Comparison of ENCODE assay signal across 14 cellular contexts in the genomic region with DNA sequence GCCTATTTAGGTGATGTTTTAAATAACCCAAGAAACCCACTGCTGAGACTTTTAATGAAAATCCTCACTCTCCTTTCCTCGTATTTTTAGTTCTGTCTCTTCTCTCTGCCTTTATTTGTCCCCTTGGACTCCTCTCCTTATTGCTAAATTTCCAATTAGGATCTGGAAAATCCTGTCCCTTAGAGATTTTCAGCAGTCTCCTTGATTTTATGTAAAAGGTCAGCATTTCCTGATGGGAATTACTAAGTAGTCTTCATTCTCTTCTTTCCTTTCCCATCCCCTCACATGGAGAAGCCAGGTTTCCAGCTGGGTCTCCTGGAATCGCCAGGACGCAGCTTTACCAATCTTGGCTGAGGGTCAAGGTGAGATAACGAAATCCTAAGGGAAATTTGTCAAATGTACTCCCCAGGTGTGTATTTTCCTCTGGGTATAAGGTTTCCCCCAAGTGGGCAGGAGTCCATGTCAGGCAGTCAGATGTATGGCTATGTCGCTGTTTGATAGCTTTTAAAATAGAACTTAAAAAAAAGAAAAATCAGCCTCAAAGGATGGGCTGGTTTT. TPM values are rescaled to one million over a fixed set of nuclear protein-coding genes. Genes with fewer than 3 reads are reported as not detected.
DNase-seq lines count a peak whose midpoint lies in the region; ATAC-seq, FAIRE-seq and TF ChIP-seq lines count a peak whose summit lies in the region.
"Had no signal": no experiment of that assay in that cellular context is flagged by ENCODE, and none has a peak within 500 bp of the region (broad histone marks: within the 10 kb centered on the region; RNA-seq: fewer than 3 reads in every experiment).

No MANE protein-coding gene starts in this region.

- H3K79me2 ChIP-seq in ACC112 (ENCODE audit: control insufficient read depth, insufficient read depth, low read length, unreplicated experiment) (peaks cover 6% of the 10 kb centered on the region), osteoblast (ENCODE audit: insufficient read depth, low read length) (peaks cover 12% of the 10 kb centered on the region)

- H3K4me3 Mint-ChIP-seq in endodermal cell = no peak overlapping the region
- H3K4me3 Mint-ChIP-seq: activated CD4-positive, alpha-beta T cell treated with anti-CD3 and anti-CD28 coated beads, Interleukin-2, amount 10 ng/mL, durations not matched to agents 24 days and 14 days; activated T-cell treated with anti-CD3 and anti-CD28 coated beads, Interleukin-2, amount 50 U/mL, for 72 hours; CD4-positive, CD25-positive, alpha-beta regulatory T cell had no signal

- DNase-seq in endodermal cell (no peak), osteoblast (ENCODE audit: insufficient read length, low spot score, missing footprints) (no peak), NCI-H1417 treated with DMSO at 0.1 percent for 48 hours (lab: John Stamatoyannopoulos, UW) (no peak), SKM-1 treated with dmso at 0.1 percent for 144 hours (lab: John Stamatoyannopoulos, UW; ENCODE audit: unreplicated experiment) (no peak), GM19239 (ENCODE audit: insufficient read length, low spot score) (no peak)
- DNase-seq: activated CD4-positive, alpha-beta T cell treated with anti-CD3 and anti-CD28 coated beads, Interleukin-2, amount 10 ng/mL, durations not matched to agents 24 days and 14 days; activated T-cell treated with anti-CD3 and anti-CD28 coated beads, Interleukin-2, amount 50 U/mL, for 72 hours; CD4-positive, CD25-positive, alpha-beta regulatory T cell; MG63; OCI-M1 had no signal

- H3K4me2 ChIP-seq in osteoblast (ENCODE audit: insufficient read depth, low read length) = peak overlapping the region; percentile 40

- no peaks in the 10 kb centered on the region for H3K9me3 ChIP-seq in HUES64 (ENCODE audit: insufficient read depth, low read depth, low read length)
- no peaks in the 10 kb centered on the region for H3K9me3 ChIP-seq in endodermal cell (ENCODE audit: control insufficient read depth, low read length)
- H3K9me3 ChIP-seq in osteoblast (ENCODE audit: low read depth, low read length) = no peaks in the 10 kb centered on the region
- H3K9me3 ChIP-seq: MG63, neutrophil had no signal

- H3K9me3 Mint-ChIP-seq in endodermal cell = no peaks in the 10 kb centered on the region
- H3K9me3 Mint-ChIP-seq: activated CD4-positive, alpha-beta T cell treated with anti-CD3 and anti-CD28 coated beads, Interleukin-2, amount 10 ng/mL, durations not matched to agents 24 days and 14 days; activated T-cell treated with anti-CD3 and anti-CD28 coated beads, Interleukin-2, amount 50 U/mL, for 72 hours had no signal

- H2AFZ ChIP-seq in ACC112 (ENCODE audit: low read length, unreplicated experiment) (no peak overlapping the region), osteoblast (ENCODE audit: low read length) (no peak overlapping the region)

- no peaks in the 10 kb centered on the region for H3K27me3 ChIP-seq in ACC112 (ENCODE audit: insufficient read depth, low read length)
- H3K27me3 ChIP-seq in HUES64 (ENCODE audit: insufficient read depth, low read length) = no peaks in the 10 kb centered on the region
- no peaks in the 10 kb centered on the region for H3K27me3 ChIP-seq in endodermal cell (ENCODE audit: control insufficient read depth, insufficient read depth, low read length, poor library complexity, severe bottlenecking)
- H3K27me3 ChIP-seq in osteoblast (ENCODE audit: insufficient read depth, low read length) = no peaks in the 10 kb centered on the region
- H3K27me3 ChIP-seq: MG63 had no signal

- no peak for FAIRE-seq in GM19239 (lab: Jason Lieb, UNC)

- H3K9ac ChIP-seq in HUES64 (ENCODE audit: low read depth, low read length) (no peak overlapping the region), endodermal cell (ENCODE audit: extremely low read depth, low read length, poor library complexity, severe bottlenecking) (no peak overlapping the region)

- TF ChIP-seq CTCF in endodermal cell (conservative IDR thresholded peaks at IDR 0.05) (no peak), osteoblast (IDR thresholded peaks at IDR 0.05; ENCODE audit: extremely low read depth, low read depth, low read length) (no peak)

- ATAC-seq in HG02759 (IDR thresholded peaks at IDR 0.05; ENCODE audit: unreplicated experiment) = no peak
- ATAC-seq: activated T-cell treated with anti-CD3 and anti-CD28 coated beads, Interleukin-2, amount 50 U/mL, for 72 hours had no signal

- H3K36me3 ChIP-seq in ACC112 (ENCODE audit: insufficient read depth, low read length) = peaks cover 57% of the 10 kb centered on the region
- H3K36me3 ChIP-seq in HUES64 (ENCODE audit: insufficient read depth, low read length) = peaks cover 44% of the 10 kb centered on the region
- H3K36me3 ChIP-seq in endodermal cell (ENCODE audit: control insufficient read depth, insufficient read depth, low read length) = no peaks in the 10 kb centered on the region
- peaks cover 55% of the 10 kb centered on the region for H3K36me3 ChIP-seq in osteoblast (ENCODE audit: insufficient read depth, low read length)
- H3K36me3 ChIP-seq: neutrophil had no signal

- H3K4me1 Mint-ChIP-seq in endodermal cell = peaks cover 8% of the 10 kb centered on the region
- H3K4me1 Mint-ChIP-seq: CD4-positive, CD25-positive, alpha-beta regulatory T cell had no signal

- no peak overlapping the region for H3K27ac Mint-ChIP-seq in endodermal cell
- H3K27ac Mint-ChIP-seq: activated CD4-positive, alpha-beta T cell treated with anti-CD3 and anti-CD28 coated beads, Interleukin-2, amount 10 ng/mL, durations not matched to agents 24 days and 14 days; activated T-cell treated with anti-CD3 and anti-CD28 coated beads, Interleukin-2, amount 50 U/mL, for 72 hours; CD4-positive, CD25-positive, alpha-beta regulatory T cell had no signal

- H3K4me1 ChIP-seq in ACC112 (ENCODE audit: control insufficient read depth, insufficient read depth, low read length, unreplicated experiment) = peaks cover 28% of the 10 kb centered on the region
- peaks cover 28% of the 10 kb centered on the region for H3K4me1 ChIP-seq in HUES64 (ENCODE audit: insufficient read depth, low read length)
- no peaks in the 10 kb centered on the region for H3K4me1 ChIP-seq in endodermal cell (ENCODE audit: control insufficient read depth, insufficient read depth, low read length)
- H3K4me1 ChIP-seq in osteoblast (ENCODE audit: insufficient read depth, low read length) = peaks cover 20% of the 10 kb centered on the region

- H4K20me1 ChIP-seq in osteoblast (ENCODE audit: insufficient read depth, low read length) = peaks cover 12% of the 10 kb centered on the region

- peak overlapping the region; percentile 32 for H3K27ac ChIP-seq in ACC112 (ENCODE audit: low read depth, low read length)
- H3K27ac ChIP-seq in HUES64 (ENCODE audit: low read depth, low read length) = peak overlapping the region; percentile 59; the same call in 1 of the 2 replicates
- peak overlapping the region; percentile 55 for H3K27ac ChIP-seq in endodermal cell (ENCODE audit: low read depth, low read length)
- H3K27ac ChIP-seq in osteoblast (ENCODE audit: low read depth, low read length) = peak overlapping the region; percentile 81
- H3K27ac ChIP-seq: neutrophil had no signal

- no peak overlapping the region for H3K4me3 ChIP-seq in ACC112 (ENCODE audit: low read depth, low read length)
- H3K4me3 ChIP-seq in HUES64 (ENCODE audit: low read length) = no peak overlapping the region
- no peak overlapping the region for H3K4me3 ChIP-seq in endodermal cell (ENCODE audit: low read length)
- H3K4me3 ChIP-seq in osteoblast (ENCODE audit: insufficient read depth, low read length) = no peak overlapping the region
- H3K4me3 ChIP-seq: MG63 had no signal

- H3K27me3 Mint-ChIP-seq in endodermal cell (ENCODE audit: insufficient read depth) = peaks cover 2% of the 10 kb centered on the region
- H3K27me3 Mint-ChIP-seq: activated CD4-positive, alpha-beta T cell treated with anti-CD3 and anti-CD28 coated beads, Interleukin-2, amount 10 ng/mL, durations not matched to agents 24 days and 14 days had no signal

- whole genome bisulfite sequencing in HUES64 = 93% methylated on average over 5 of the region's 5 CpGs
- 89 to 96% methylated on average over 4 to 5 of the region's 5 CpGs for WGBS in endodermal cell (ENCODE audit: insufficient coverage in 1 of 2, insufficient read length in 1 of 2), 2 experiments

- no peaks in the 10 kb centered on the region for H3K36me3 Mint-ChIP-seq in endodermal cell (ENCODE audit: low read depth)
- H3K36me3 Mint-ChIP-seq: CD4-positive, CD25-positive, alpha-beta regulatory T cell had no signal

RNA-seq across cellular contexts. Expression of a gene that starts 11.7 kb away (rescaled TPM):
- 13.6 TPM for polyA plus RNA-seq in HUES64 (2013, experiment 1 of 2)
- polyA plus RNA-seq in HUES64 (2013, experiment 2 of 2) = 14.5 TPM
- total RNA-seq in endodermal cell (1 to 10 TPM; 4.6 to 4.8 TPM), osteoblast (431 and 558 TPM in 2 replicates)
- polyA plus RNA-seq in endodermal cell (2013, experiment 1 of 2) = 14.9 TPM
- 5.3 TPM for polyA plus RNA-seq in endodermal cell (2013, experiment 2 of 2)
- total RNA-seq: CD4-positive, CD25-positive, alpha-beta regulatory T cell had no signal
- polyA plus RNA-seq: CD4-positive, CD25-positive, alpha-beta regulatory T cell had no signal

Comparison
In these comparisons a context has a peak if more than half of its experiments do, and no peak if none do; other contexts are left out.
1. RNA of a gene that starts 11.7 kb away (total RNA-seq): 431 to 558 TPM in osteoblast; 4.6 to 4.8 TPM in endodermal cell; every median in the first group is over 10 times any median in the second.
2. Peak in every context shown above with its lines, with median percentiles within 50 percentile points of each other: H3K27ac ChIP-seq.